ENCODE assay signal across 12 cellular contexts in the genomic region with DNA sequence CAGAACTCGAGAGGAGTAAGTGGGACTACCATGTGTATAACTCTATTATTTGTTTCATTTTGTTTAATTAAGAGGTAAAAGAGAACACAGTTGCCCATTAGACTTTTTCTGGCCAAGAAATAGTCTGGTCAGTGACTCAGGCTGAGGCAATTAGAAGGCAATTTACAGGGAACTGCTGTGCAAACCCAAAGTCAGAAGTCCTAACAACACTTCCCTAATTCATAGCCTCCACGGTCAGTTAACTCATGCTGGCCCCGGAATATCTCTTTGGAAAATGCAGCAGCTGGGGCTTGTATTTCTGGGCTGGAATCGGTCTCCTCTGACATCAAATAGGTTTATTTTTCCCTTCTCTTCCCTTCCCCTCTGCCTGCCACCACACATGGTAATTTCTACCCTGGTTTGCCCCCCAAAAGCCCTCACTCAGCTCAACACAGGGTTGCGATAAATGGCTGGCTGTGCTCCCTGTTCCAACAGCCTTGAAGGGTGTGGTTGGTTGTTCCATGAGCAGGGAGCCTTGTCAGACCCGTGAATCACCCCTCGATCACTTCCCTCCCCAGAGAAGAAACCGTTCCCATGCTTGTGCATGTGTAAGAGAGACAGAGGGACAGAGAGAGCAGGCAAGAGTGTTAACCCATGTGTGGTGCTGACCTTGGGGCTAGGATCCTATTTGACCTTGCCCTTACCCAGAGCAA. TPM values are rescaled to one million over a fixed set of nuclear protein-coding genes. Genes with fewer than 3 reads are reported as not detected.
DNase-seq lines count a peak whose midpoint lies in the region; ATAC-seq, FAIRE-seq and TF ChIP-seq lines count a peak whose summit lies in the region.
"Had no signal": no experiment of that assay in that cellular context is flagged by ENCODE, and none has a peak within 500 bp of the region (broad histone marks: within the 10 kb centered on the region; RNA-seq: fewer than 3 reads in every experiment).

No MANE protein-coding gene starts in this region.

- H3K9ac ChIP-seq in BLaER1 treated with 17β-estradiol and CSF1 and Interleukin-3, amounts not matched to agents 10 nM and 100 nM, result peak overlapping the region in 9 of 11 experiments; percentile 8 to 61 (median 54); a peak in 14 of 22 replicates

- POLR2A ChIA-PET in RWPE1 (lab: Yijun Ruan, JAX; ENCODE audit: low non-redundant PET), result interaction anchor here (0.7 kb wide), 1 partner anchor 96 kb away, joined by 3 read pairs; no protein-coding TSS in a partner anchor

- H3K4me1 ChIP-seq in BLaER1 treated with 17β-estradiol and CSF1 and Interleukin-3, amounts not matched to agents 10 nM and 100 nM, result peaks cover 90 to 97% (median 94%) of the 10 kb centered on the region in 10 experiments
- peaks cover 0 to 12% (median 0%) of the 10 kb centered on the region in 3 donors for H3K4me1 ChIP-seq in pancreas

- no peak for FAIRE-seq in pancreas (lab: Jason Lieb, UNC)

- CTCF ChIA-PET in RWPE1 (lab: Yijun Ruan, JAX), result no interaction called here

- H3K36me3 ChIP-seq in BLaER1 treated with 17β-estradiol and CSF1 and Interleukin-3, amounts not matched to agents 10 nM and 100 nM, result peaks cover 0 to 41% (median 23%) of the 10 kb centered on the region in 11 experiments; a peak in 11 of 22 replicates
- H3K36me3 ChIP-seq in pancreas, result no peaks in the 10 kb centered on the region

- 65 to 68% methylated on average over 8 of the region's 8 CpGs for WGBS in pancreas, 2 donors

- peak overlapping the region; percentile 20 to 73 (median 58); a peak in 20 of 22 replicates for H3K27ac ChIP-seq in BLaER1 treated with 17β-estradiol and CSF1 and Interleukin-3, amounts not matched to agents 10 nM and 100 nM
- H3K27ac ChIP-seq in RWPE1 (peak overlapping the region; percentile 91), pancreas (peak overlapping the region in 1 of 4 donors; percentile 55)

- H4K20me1 ChIP-seq in BLaER1 treated with 17β-estradiol and CSF1 and Interleukin-3, amounts not matched to agents 10 nM and 100 nM, result peaks cover 0 to 95% (median 81%) of the 10 kb centered on the region in 11 experiments; a peak in 20 of 22 replicates

- H3K9me3 ChIP-seq in BLaER1 treated with 17β-estradiol and CSF1 and Interleukin-3, amounts not matched to agents 10 nM and 100 nM (replicated peaks in 1 of 11), result no peaks in the 10 kb centered on the region
- H3K9me3 ChIP-seq in pancreas, result no peaks in the 10 kb centered on the region

- intact Hi-C loops in pancreas (cut with DNase I), result loop anchor here in 1 of 3 donors (10.0 kb wide), 1 partner anchor 125 kb away; no protein-coding TSS in a partner anchor

- peak overlapping the region; percentile 83 to 97 (median 93) for H3K4me2 ChIP-seq in BLaER1 treated with 17β-estradiol and CSF1 and Interleukin-3, amounts not matched to agents 10 nM and 100 nM
- H3K4me2 ChIP-seq: GM23338 had no signal

- no peaks in the 10 kb centered on the region for H3K27me3 ChIP-seq in BLaER1 treated with 17β-estradiol and CSF1 and Interleukin-3, amounts not matched to agents 10 nM and 100 nM
- H3K27me3 ChIP-seq in pancreas, result no peaks in the 10 kb centered on the region

- H3K4me3 ChIP-seq in BLaER1 treated with 17β-estradiol and CSF1 and Interleukin-3, amounts not matched to agents 10 nM and 100 nM, result peak overlapping the region in 4 of 10 experiments; percentile 6 to 19 (median 14); a peak in 4 of 20 replicates
- peak overlapping the region; percentile 38 for H3K4me3 ChIP-seq in fibroblast of mammary gland (ENCODE audit: control insufficient read depth, low read depth, low read length)
- H3K4me3 ChIP-seq in pancreas, result no peak overlapping the region
- H3K4me3 ChIP-seq: GM23338 had no signal

- DNase-seq in RWPE1 (ENCODE audit: low spot score) (peak; percentile 78), fibroblast of mammary gland (ENCODE audit: low read depth) (peak; percentile 98), pancreas (no peak), mesenteric fat pad (ENCODE audit: low spot score) (no peak)
- DNase-seq: DND-41, endodermal cell, NCI-H187 had no signal

- ATAC-seq in pancreas (peak in 3 of 4 donors; percentile 12 to 45 (median 43)), GM21737 (IDR thresholded peaks at IDR 0.05; ENCODE audit: unreplicated experiment) (no peak), GM21723 (IDR thresholded peaks at IDR 0.05; ENCODE audit: unreplicated experiment) (no peak), HG02973 (IDR thresholded peaks at IDR 0.05; ENCODE audit: unreplicated experiment) (no peak)
- ATAC-seq: GM23338 had no signal

- no peak for TF ChIP-seq CTCF in RWPE1 (conservative IDR thresholded peaks at IDR 0.05; ENCODE audit: low read depth)
- TF ChIP-seq CTCF in fibroblast of mammary gland (conservative IDR thresholded peaks at IDR 0.05; ENCODE audit: control insufficient read depth, insufficient read depth, low read depth, low read length), result no peak
- TF ChIP-seq CTCF in pancreas (IDR thresholded peaks at IDR 0.05), result no peak

RNA-seq across cellular contexts. Expression of gene SH3PXD2A, which starts 5.3 kb away (rescaled TPM):
- 10 to 100 TPM in 1 of 6 donors, 1 to 10 TPM in 5; 3.9 to 16.4 (median 6.7) TPM for total RNA-seq in pancreas
- 10 to 100 TPM in 1 of 2 donors, 1 to 10 TPM in 1; 8.1 to 10.6 TPM for polyA plus RNA-seq in pancreas
- total RNA-seq in mesenteric fat pad, result 51.3 TPM

Comparison
In these comparisons a context has a peak if more than half of its experiments do, and no peak if none do; other contexts are left out.
1. DNase-seq: peak in RWPE1 (single experiment) and fibroblast of mammary gland (single experiment); none in pancreas (0 of 6) and mesenteric fat pad (single experiment).
2. ATAC-seq: peak in pancreas (3 of 4); none in GM21737 (single experiment), GM21723 (single experiment) and HG02973 (single experiment).